8 cellular contexts compared by ENCODE assay signal in the genomic region with DNA sequence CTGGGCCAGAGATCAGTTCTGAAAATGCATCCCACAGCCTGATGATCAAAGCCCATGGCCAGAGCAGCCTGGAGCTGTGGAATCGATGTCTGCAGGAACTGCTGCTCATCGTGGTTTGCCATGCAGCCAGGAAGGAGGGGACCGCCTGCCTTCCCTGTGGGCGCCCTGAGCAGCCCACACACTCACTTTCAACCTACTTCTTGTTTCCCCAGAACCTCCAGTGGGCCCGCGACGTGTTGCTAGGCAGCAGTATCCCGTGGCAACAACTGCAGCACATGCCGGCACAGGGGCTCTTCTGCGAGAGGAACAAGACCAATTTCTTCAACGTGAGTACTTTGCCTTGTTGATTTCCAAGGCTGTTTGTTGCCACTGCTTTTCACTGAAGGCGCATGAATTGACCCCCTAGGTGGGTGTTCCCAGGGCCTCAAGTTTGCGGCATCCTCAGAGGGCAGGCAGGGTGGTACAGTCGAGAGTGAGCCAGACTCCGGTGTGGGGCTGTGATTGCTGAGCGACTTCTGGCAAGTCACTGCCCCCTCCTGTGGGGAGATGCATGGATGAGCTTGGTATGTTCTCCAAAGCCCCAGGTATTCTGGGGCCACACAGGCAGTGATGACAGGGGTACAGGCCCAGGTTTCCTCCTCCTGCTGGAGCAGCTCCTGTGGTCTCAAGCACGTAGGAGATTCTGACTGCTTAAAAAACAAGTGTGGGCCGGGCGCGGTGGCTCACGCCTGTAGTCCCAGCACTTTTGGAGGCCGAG. TPM values are rescaled to one million over a fixed set of nuclear protein-coding genes. Genes with fewer than 3 reads are reported as not detected.
DNase-seq lines count a peak whose midpoint lies in the region; ATAC-seq and TF ChIP-seq lines count a peak whose summit lies in the region.

No MANE protein-coding gene starts in this region.

- H3K27me3 ChIP-seq in DND-41 (ENCODE audit: insufficient read depth, low read length, poor library complexity), result no peaks in the 10 kb centered on the region
- no peaks in the 10 kb centered on the region for H3K27me3 ChIP-seq in fibroblast of lung (ENCODE audit: control insufficient read depth, insufficient read depth, low read length)

- H3K4me3 ChIP-seq in DND-41 (ENCODE audit: low read depth in 1 of 2, low read length in 2 of 2) (no peak overlapping the region), fibroblast of lung (replicated peaks in 1 of 4; ENCODE audit: control extremely low read depth in 1 of 4, insufficient read depth in 1 of 4, low read depth in 3 of 4, low read length in 4 of 4) (no peak overlapping the region)

- H3K4me2 ChIP-seq in DND-41 (ENCODE audit: insufficient read depth, low read length) (no peak overlapping the region), fibroblast of lung (ENCODE audit: extremely low read depth, insufficient read depth, low read length) (no peak overlapping the region)

- H3K9me3 ChIP-seq in DND-41 (ENCODE audit: insufficient read depth, low read length, severe bottlenecking) (no peaks in the 10 kb centered on the region), fibroblast of lung (ENCODE audit: control insufficient read depth, insufficient read depth, low read depth, low read length) (no peaks in the 10 kb centered on the region)

- TF ChIP-seq CTCF in DND-41 (IDR thresholded peaks at IDR 0.05; ENCODE audit: borderline replicate concordance, extremely low read depth, low read length, poor library complexity, severe bottlenecking) (no peak), fibroblast of lung (conservative IDR thresholded peaks at IDR 0.05 in 1 of 2, IDR thresholded peaks at IDR 0.05 in 1 of 2; ENCODE audit: low read depth in 1 of 2, low read length in 2 of 2) (no peak)

- H3K79me2 ChIP-seq in DND-41 (ENCODE audit: insufficient read depth, low read length) (no peaks in the 10 kb centered on the region), fibroblast of lung (ENCODE audit: control insufficient read depth, insufficient read depth, low read length) (no peaks in the 10 kb centered on the region)

- H3K4me1 ChIP-seq in DND-41 (ENCODE audit: insufficient read depth, low read length), result no peaks in the 10 kb centered on the region
- H3K4me1 ChIP-seq in fibroblast of lung (ENCODE audit: control insufficient read depth, extremely low read depth, insufficient read depth, low read length), result peaks cover 13% of the 10 kb centered on the region

- peak; percentile 59; the same call in 2 of the 3 replicates for ATAC-seq in DND-41 (ENCODE audit: insufficient read depth, low read depth)
- ATAC-seq in GM18861 (IDR thresholded peaks at IDR 0.05; ENCODE audit: unreplicated experiment), result no peak

- H4K20me1 ChIP-seq in DND-41 (ENCODE audit: insufficient read depth, low read length) (peaks cover 20% of the 10 kb centered on the region), fibroblast of lung (ENCODE audit: control insufficient read depth, extremely low read depth, insufficient read depth, low read length) (no peaks in the 10 kb centered on the region)

- H3K36me3 ChIP-seq in DND-41 (ENCODE audit: insufficient read depth, low read length) (peaks cover 86% of the 10 kb centered on the region), fibroblast of lung (ENCODE audit: control insufficient read depth, insufficient read depth, low read length) (no peaks in the 10 kb centered on the region)

- H2AFZ ChIP-seq in DND-41 (ENCODE audit: low read depth, low read length), result no peak overlapping the region
- H2AFZ ChIP-seq in fibroblast of lung (ENCODE audit: low read length), result no peak overlapping the region

- DNase-seq in DND-41 (peak; percentile 53), fibroblast of lung (ENCODE audit: low read depth in 2 of 2) (peak; percentile 36 to 39), NCI-H1694 treated with DMSO at 0.1 percent for 48 hours (lab: John Stamatoyannopoulos, UW) (no peak), NCI-H2029 (lab: John Stamatoyannopoulos, UW) (no peak), NCI-H446 treated with DMSO at 0.1 percent for 48 hours (lab: John Stamatoyannopoulos, UW) (no peak)
- DNase-seq in activated CD8-positive, alpha-beta memory T cell treated with anti-CD3 and anti-CD28 coated beads for 4 hours (ENCODE audit: low read depth in 2 of 2), result peak; percentile 76 to 80
- peak; percentile 56 to 69 for DNase-seq in stimulated activated CD4-positive, alpha-beta T cell treated with anti-CD3 and anti-CD28 coated beads, Interleukin-2, amount 100 ng/mL, for 24 hours

- H3K27ac ChIP-seq in DND-41 (ENCODE audit: low read length), result no peak overlapping the region
- no peak overlapping the region for H3K27ac ChIP-seq in fibroblast of lung (ENCODE audit: insufficient read depth, low read length)

- H3K9ac ChIP-seq in DND-41 (ENCODE audit: low read depth, low read length) (no peak overlapping the region), fibroblast of lung (ENCODE audit: insufficient read depth, low read length) (no peak overlapping the region)

RNA-seq across cellular contexts. Expression of gene SUSD2, which starts 47.0 kb away (rescaled TPM):
- 0.77 and 10.6 TPM in 2 replicates for total RNA-seq in fibroblast of lung
- polyA plus RNA-seq in fibroblast of lung, result 10.5 and 11.9 TPM in 2 replicates
- polyA plus RNA-seq in fibroblast of lung (2012), result 18.5 and 23.8 TPM in 2 replicates
- polyA minus RNA-seq in fibroblast of lung (ENCODE audit: low replicate concordance), result 14.8 and 45.0 TPM in 2 replicates

Comparison
In these comparisons a context has a peak if more than half of its experiments do, and no peak if none do; other contexts are left out.
1. DNase-seq: peak in DND-41 (single experiment), activated CD8-positive, alpha-beta memory T cell treated with anti-CD3 and anti-CD28 coated beads for 4 hours (2 of 2), fibroblast of lung (2 of 2) and stimulated activated CD4-positive, alpha-beta T cell treated with anti-CD3 and anti-CD28 coated beads, Interleukin-2, amount 100 ng/mL, for 24 hours (2 of 2); none in NCI-H1694 treated with DMSO at 0.1 percent for 48 hours (single experiment), NCI-H2029 (single experiment) and NCI-H446 treated with DMSO at 0.1 percent for 48 hours (single experiment).